In the genomic region with DNA sequence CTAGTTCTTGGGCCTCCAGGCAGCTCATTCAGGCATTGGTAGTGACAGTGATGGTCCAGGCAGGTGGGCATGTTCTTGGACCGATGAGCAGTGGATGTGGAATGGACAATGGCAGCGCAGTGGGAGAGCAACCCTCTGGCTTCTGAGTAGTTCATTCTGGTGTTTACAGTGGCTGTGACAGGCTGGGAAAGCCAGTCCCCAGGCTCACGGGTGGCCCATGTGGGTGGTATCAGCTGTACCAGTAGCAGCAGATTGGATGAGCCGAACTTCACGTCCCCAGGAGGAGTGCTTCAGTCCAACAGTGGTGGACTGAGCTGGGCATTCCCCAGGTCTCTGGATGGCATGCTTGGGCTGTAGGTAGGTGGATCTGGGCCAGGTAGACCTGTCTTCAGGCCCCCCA, we compare ENCODE assay signal across 23 cellular contexts.
"Had no signal": no experiment of that assay in that cellular context is flagged by ENCODE, and none has a peak within 500 bp of the region (broad histone marks: within the 10 kb centered on the region; RNA-seq: fewer than 3 reads in every experiment).

No MANE protein-coding gene starts in this region.

- H3K4me1 ChIP-seq: esophagus muscularis mucosa, foreskin keratinocyte, gastroesophageal sphincter, heart left ventricle, left ventricle myocardium inferior had no signal

- H3K36me3 Mint-ChIP-seq: immature natural killer cell, memory B cell had no signal

- H3K4me1 Mint-ChIP-seq: immature natural killer cell, memory B cell had no signal

- ATAC-seq: foreskin keratinocyte, gastroesophageal sphincter, heart left ventricle, left colon, left lobe of liver had no signal

- H3K4me3 ChIP-seq: coronary artery, dorsolateral prefrontal cortex, esophagus muscularis mucosa, gastroesophageal sphincter, heart left ventricle, hepatocyte, left ventricle myocardium inferior, lung had no signal

- H3K27me3 Mint-ChIP-seq: memory B cell had no signal

- H3K27ac ChIP-seq: coronary artery, dorsolateral prefrontal cortex, esophagus muscularis mucosa, foreskin keratinocyte, gastroesophageal sphincter, heart left ventricle, hepatocyte, left ventricle myocardium inferior had no signal

- H3K27me3 ChIP-seq: dorsolateral prefrontal cortex, foreskin keratinocyte, gastroesophageal sphincter, heart left ventricle, hepatocyte had no signal

- DNase-seq: dermis blood vessel endothelial cell; dorsolateral prefrontal cortex; effector CD4-positive, alpha-beta T cell; effector memory CD4-positive, alpha-beta T cell; foreskin keratinocyte; heart left ventricle; hypothalamus; immature natural killer cell; islet precursor cell; kidney; kidney glomerular epithelial cell; left colon; left ventricle myocardium inferior; mammary epithelial cell; mesendoderm; midbrain had no signal

- H3K36me3 ChIP-seq: esophagus muscularis mucosa, gastroesophageal sphincter, heart left ventricle, left ventricle myocardium inferior had no signal

- H3K27ac Mint-ChIP-seq: immature natural killer cell, memory B cell had no signal

- H3K4me3 Mint-ChIP-seq: immature natural killer cell, memory B cell had no signal
